Comparison of ENCODE assay signal across 8 cellular contexts in genomic region chr12:53984901-53985357, GRCh38. TPM values are rescaled to one million over a fixed set of nuclear protein-coding genes. Genes with fewer than 3 reads are reported as not detected.
DNase-seq lines count a peak whose midpoint lies in the region; ATAC-seq and TF ChIP-seq lines count a peak whose summit lies in the region.

TSS of gene HOXC10 (plus strand) at chr12:53985146. CDS start at chr12:53985260, 114 bp downstream.

- POLR2A ChIA-PET in CD8-positive, alpha-beta memory T cell (lab: Charles Lee), result interaction anchor here (0.5 kb wide), 1 partner anchor 31 kb away, joined by 4 read pairs; no protein-coding TSS in a partner anchor
- POLR2A ChIA-PET in activated CD4-positive, alpha-beta memory T cell treated with anti-CD3 and anti-CD28 coated beads, Interleukin-2, amount 10 ng/mL, durations not matched to agents 7 days and 5 days (lab: Charles Lee), result interaction anchor here (0.9 kb wide), 2 partner anchors 12 to 26 kb away, joined by 3 read pairs; no protein-coding TSS in a partner anchor

- H3K27me3 Mint-ChIP-seq in CD8-positive, alpha-beta memory T cell, result peaks cover 93 to 94% of the 10 kb centered on the region in 2 donors
- peaks cover 94% of the 10 kb centered on the region for H3K27me3 Mint-ChIP-seq in activated CD4-positive, alpha-beta memory T cell treated with anti-CD3 and anti-CD28 coated beads, Interleukin-2, amount 10 ng/mL, durations not matched to agents 7 days and 5 days
- H3K27me3 Mint-ChIP-seq in endothelial cell (ENCODE audit: unreplicated experiment), result peaks cover 30% of the 10 kb centered on the region

- peak; percentile 49 to 71 (median 65) for DNase-seq in CD8-positive, alpha-beta memory T cell
- peak; percentile 88 for DNase-seq in HCEC 1CT
- DNase-seq in NCI-H524 (lab: John Stamatoyannopoulos, UW), result peak; percentile 87 to 92
- peak; percentile 88 for DNase-seq in activated CD4-positive, alpha-beta memory T cell treated with anti-CD3 and anti-CD28 coated beads, Interleukin-2, amount 10 ng/mL, durations not matched to agents 7 days and 5 days
- DNase-seq in endothelial cell (ENCODE audit: low spot score), result peak; percentile 91
- peak; percentile 97 for DNase-seq in myocyte (ENCODE audit: low read depth)
- DNase-seq in stimulated activated CD8-positive, alpha-beta memory T cell treated with anti-CD3 and anti-CD28 coated beads, Interleukin-7, amount 100 ng/mL, for 48 hours (ENCODE audit: extremely low read depth in 1 of 2, low read depth in 1 of 2), result peak; percentile 69 to 85

- CTCF ChIA-PET in CD8-positive, alpha-beta memory T cell (lab: Charles Lee), result interaction anchor here (1.2 to 2.8 kb wide), 5 partner anchors 12 to 228 kb away, joined by 3 to 12 read pairs (median 4); no protein-coding TSS in a partner anchor
- CTCF ChIA-PET in activated CD4-positive, alpha-beta memory T cell treated with anti-CD3 and anti-CD28 coated beads, Interleukin-2, amount 10 ng/mL, durations not matched to agents 7 days and 5 days (lab: Charles Lee), result interaction anchor here (0.6 to 4.3 kb wide), 14 partner anchors 14 to 231 kb away, joined by 3 to 25 read pairs (median 4); partner anchors contain the start of genes HOXC8 and HOXC9

- no peak within 1 kb of the TSS for H3K4me3 ChIP-seq in CD8-positive, alpha-beta memory T cell (ENCODE audit: low read length)

- no peaks in the 10 kb centered on the region for H3K36me3 Mint-ChIP-seq in CD8-positive, alpha-beta memory T cell
- H3K36me3 Mint-ChIP-seq in activated CD4-positive, alpha-beta memory T cell treated with anti-CD3 and anti-CD28 coated beads, Interleukin-2, amount 10 ng/mL, durations not matched to agents 7 days and 5 days (ENCODE audit: low read depth), result peaks cover 4% of the 10 kb centered on the region
- no peaks in the 10 kb centered on the region for H3K36me3 Mint-ChIP-seq in endothelial cell (ENCODE audit: low read depth, unreplicated experiment)

- peaks cover 0 to 9% (median 0%) of the 10 kb centered on the region in 5 donors for H3K9me3 Mint-ChIP-seq in CD8-positive, alpha-beta memory T cell
- no peaks in the 10 kb centered on the region for H3K9me3 Mint-ChIP-seq in activated CD4-positive, alpha-beta memory T cell treated with anti-CD3 and anti-CD28 coated beads, Interleukin-2, amount 10 ng/mL, durations not matched to agents 7 days and 5 days
- no peaks in the 10 kb centered on the region for H3K9me3 Mint-ChIP-seq in endothelial cell (ENCODE audit: unreplicated experiment)

- no peaks in the 10 kb centered on the region for H3K36me3 ChIP-seq in CD8-positive, alpha-beta memory T cell (ENCODE audit: insufficient read depth, low read length)

- peak within 1 kb of the TSS; percentile 70 to 73 (median 71) for H3K4me3 Mint-ChIP-seq in CD8-positive, alpha-beta memory T cell
- peak within 1 kb of the TSS; percentile 48 for H3K4me3 Mint-ChIP-seq in activated CD4-positive, alpha-beta memory T cell treated with anti-CD3 and anti-CD28 coated beads, Interleukin-2, amount 10 ng/mL, durations not matched to agents 7 days and 5 days
- peak within 1 kb of the TSS; percentile 56 for H3K4me3 Mint-ChIP-seq in endothelial cell (ENCODE audit: unreplicated experiment)

- peak; percentile 68 for TF ChIP-seq CTCF in endothelial cell (IDR thresholded peaks at IDR 0.05; ENCODE audit: unreplicated experiment)

- no peaks in the 10 kb centered on the region for H3K9me3 ChIP-seq in CD8-positive, alpha-beta memory T cell (ENCODE audit: low read length)

- no peak within 1 kb of the TSS for H3K27ac ChIP-seq in CD8-positive, alpha-beta memory T cell (ENCODE audit: low read depth, low read length)

- peaks cover 90% of the 10 kb centered on the region for H3K27me3 ChIP-seq in CD8-positive, alpha-beta memory T cell (ENCODE audit: insufficient read depth, low read length, poor library complexity, severe bottlenecking)

- H3K4me1 ChIP-seq in CD8-positive, alpha-beta memory T cell (ENCODE audit: insufficient read depth, low read length), result peaks cover 26% of the 10 kb centered on the region

- H3K4me1 Mint-ChIP-seq in CD8-positive, alpha-beta memory T cell, result peaks cover 34 to 45% (median 37%) of the 10 kb centered on the region in 3 donors
- peaks cover 30% of the 10 kb centered on the region for H3K4me1 Mint-ChIP-seq in activated CD4-positive, alpha-beta memory T cell treated with anti-CD3 and anti-CD28 coated beads, Interleukin-2, amount 10 ng/mL, durations not matched to agents 7 days and 5 days
- H3K4me1 Mint-ChIP-seq in endothelial cell (ENCODE audit: unreplicated experiment), result peaks cover 62% of the 10 kb centered on the region

- H3K27ac Mint-ChIP-seq in CD8-positive, alpha-beta memory T cell, result peak within 1 kb of the TSS in 3 of 8 donors; percentile 67 to 77 (median 70)
- peak within 1 kb of the TSS; percentile 47 for H3K27ac Mint-ChIP-seq in activated CD4-positive, alpha-beta memory T cell treated with anti-CD3 and anti-CD28 coated beads, Interleukin-2, amount 10 ng/mL, durations not matched to agents 7 days and 5 days
- peak within 1 kb of the TSS; percentile 89 for H3K27ac Mint-ChIP-seq in endothelial cell (ENCODE audit: unreplicated experiment)

- no peak for ATAC-seq in HG02678 (IDR thresholded peaks at IDR 0.05; ENCODE audit: unreplicated experiment)

RNA-seq across cellular contexts. Expression of gene HOXC10, which starts in this region (rescaled TPM):
- not detected for total RNA-seq in CD8-positive, alpha-beta memory T cell
- polyA plus RNA-seq in CD8-positive, alpha-beta memory T cell, result not detected
- not detected for total RNA-seq in activated CD4-positive, alpha-beta memory T cell treated with anti-CD3 and anti-CD28 coated beads, Interleukin-2, amount 10 ng/mL, durations not matched to agents 7 days and 5 days
- total RNA-seq in endothelial cell (ENCODE audit: unreplicated experiment) (1.9 TPM), myocyte (3.7 and 4.0 TPM in 2 replicates)
- 16.6 TPM for polyA plus RNA-seq in myocyte (2012)

Comparison
In these comparisons a context has a peak if more than half of its experiments do, and no peak if none do; other contexts are left out.
1. Peak in DNase-seq in CD8-positive, alpha-beta memory T cell; RNA of the gene not detected or under 1 TPM.
2. Peak in DNase-seq in activated CD4-positive, alpha-beta memory T cell treated with anti-CD3 and anti-CD28 coated beads, Interleukin-2, amount 10 ng/mL, durations not matched to agents 7 days and 5 days; RNA of the gene not detected or under 1 TPM.